ENCODE assay signal across 16 cellular contexts in the genomic region with DNA sequence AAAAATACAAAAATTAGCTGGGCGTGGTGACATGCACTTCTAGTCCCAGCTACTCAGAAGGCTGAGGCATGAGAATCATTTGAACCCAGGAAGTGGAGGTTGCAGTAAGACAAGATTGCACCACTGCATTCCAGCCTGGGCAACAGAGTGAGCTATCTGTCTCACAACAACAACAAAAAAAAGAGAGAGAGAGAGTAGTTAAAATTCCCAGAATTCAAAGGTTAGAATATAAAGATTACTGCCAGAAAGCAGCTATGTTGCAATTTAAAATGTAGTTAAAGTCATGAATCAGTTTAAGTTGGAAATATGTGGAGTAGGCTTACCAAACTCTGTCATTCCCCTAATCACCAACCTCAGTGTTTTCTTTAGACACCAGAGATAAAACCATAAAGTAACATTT. TPM values are rescaled to one million over a fixed set of nuclear protein-coding genes. Genes with fewer than 3 reads are reported as not detected.
A peak's percentile ranks its signal among the peaks of the same experiment; 100 is the strongest.
DNase-seq lines count a peak whose midpoint lies in the region; ATAC-seq and TF ChIP-seq lines count a peak whose summit lies in the region.
"Had no signal": no experiment of that assay in that cellular context is flagged by ENCODE, and none has a peak within 500 bp of the region (broad histone marks: within the 10 kb centered on the region; RNA-seq: fewer than 3 reads in every experiment).

No MANE protein-coding gene starts in this region.

- no peak overlapping the region for H3K4me3 Mint-ChIP-seq in activated naive CD8-positive, alpha-beta T cell treated with anti-CD3 and anti-CD28 coated beads, Interleukin-2, amount 10 ng/mL, durations not matched to agents 7 days and 5 days
- no peak overlapping the region for H3K4me3 Mint-ChIP-seq in activated naive CD8-positive, alpha-beta T cell treated with anti-CD3 and anti-CD28 coated beads, Interleukin-2, amount 50 U/mL, for 24 hours
- no peak overlapping the region for H3K4me3 Mint-ChIP-seq in glutamatergic neuron (ENCODE audit: unreplicated experiment)
- H3K4me3 Mint-ChIP-seq: T-helper 2 cell treated with Interferon-gamma antibody and Interleukin-4, amounts not matched to agents 5 μg/mL and 100 μg/mL, for 36 hours had no signal

- H3K27ac Mint-ChIP-seq in activated naive CD8-positive, alpha-beta T cell treated with anti-CD3 and anti-CD28 coated beads, Interleukin-2, amount 10 ng/mL, durations not matched to agents 7 days and 5 days: peak overlapping the region; percentile 10
- H3K27ac Mint-ChIP-seq in activated naive CD8-positive, alpha-beta T cell treated with anti-CD3 and anti-CD28 coated beads, Interleukin-2, amount 50 U/mL, for 24 hours: no peak overlapping the region
- no peak overlapping the region for H3K27ac Mint-ChIP-seq in glutamatergic neuron (ENCODE audit: unreplicated experiment)
- H3K27ac Mint-ChIP-seq: T-helper 2 cell treated with Interferon-gamma antibody and Interleukin-4, amounts not matched to agents 5 μg/mL and 100 μg/mL, for 36 hours had no signal

- ATAC-seq in activated naive CD8-positive, alpha-beta T cell treated with anti-CD3 and anti-CD28 coated beads, Interleukin-2, amount 10 ng/mL, durations not matched to agents 7 days and 5 days (ENCODE audit: low read depth): no peak
- no peak for ATAC-seq in activated naive CD8-positive, alpha-beta T cell treated with anti-CD3 and anti-CD28 coated beads, Interleukin-2, amount 50 U/mL, for 24 hours

- no peaks in the 10 kb centered on the region for H3K9me3 Mint-ChIP-seq in activated naive CD8-positive, alpha-beta T cell treated with anti-CD3 and anti-CD28 coated beads, Interleukin-2, amount 10 ng/mL, durations not matched to agents 7 days and 5 days
- H3K9me3 Mint-ChIP-seq in activated naive CD8-positive, alpha-beta T cell treated with anti-CD3 and anti-CD28 coated beads, Interleukin-2, amount 50 U/mL, for 24 hours: no peaks in the 10 kb centered on the region
- no peaks in the 10 kb centered on the region for H3K9me3 Mint-ChIP-seq in glutamatergic neuron (ENCODE audit: unreplicated experiment)
- H3K9me3 Mint-ChIP-seq: T-helper 2 cell treated with Interferon-gamma antibody and Interleukin-4, amounts not matched to agents 5 μg/mL and 100 μg/mL, for 36 hours had no signal

- POLR2A ChIA-PET in activated naive CD8-positive, alpha-beta T cell treated with anti-CD3 and anti-CD28 coated beads, Interleukin-2, amount 10 ng/mL, durations not matched to agents 7 days and 5 days (lab: Charles Lee): no interaction called here

- H3K4me3 ChIP-seq in fibroblast of villous mesenchyme (ENCODE audit: low read depth, low read length): no peak overlapping the region
- H3K4me3 ChIP-seq: pancreas, thoracic aorta had no signal

- H3K27me3 Mint-ChIP-seq in activated naive CD8-positive, alpha-beta T cell treated with anti-CD3 and anti-CD28 coated beads, Interleukin-2, amount 10 ng/mL, durations not matched to agents 7 days and 5 days: no peaks in the 10 kb centered on the region
- no peaks in the 10 kb centered on the region for H3K27me3 Mint-ChIP-seq in activated naive CD8-positive, alpha-beta T cell treated with anti-CD3 and anti-CD28 coated beads, Interleukin-2, amount 50 U/mL, for 24 hours
- no peaks in the 10 kb centered on the region for H3K27me3 Mint-ChIP-seq in glutamatergic neuron (ENCODE audit: unreplicated experiment)

- H3K36me3 Mint-ChIP-seq in activated naive CD8-positive, alpha-beta T cell treated with anti-CD3 and anti-CD28 coated beads, Interleukin-2, amount 10 ng/mL, durations not matched to agents 7 days and 5 days: peaks cover 34% of the 10 kb centered on the region
- H3K36me3 Mint-ChIP-seq in activated naive CD8-positive, alpha-beta T cell treated with anti-CD3 and anti-CD28 coated beads, Interleukin-2, amount 50 U/mL, for 24 hours (ENCODE audit: low read depth): peaks cover 20% of the 10 kb centered on the region
- no peaks in the 10 kb centered on the region for H3K36me3 Mint-ChIP-seq in glutamatergic neuron (ENCODE audit: unreplicated experiment)

- peaks cover 7% of the 10 kb centered on the region for H3K4me1 Mint-ChIP-seq in activated naive CD8-positive, alpha-beta T cell treated with anti-CD3 and anti-CD28 coated beads, Interleukin-2, amount 10 ng/mL, durations not matched to agents 7 days and 5 days
- no peaks in the 10 kb centered on the region for H3K4me1 Mint-ChIP-seq in activated naive CD8-positive, alpha-beta T cell treated with anti-CD3 and anti-CD28 coated beads, Interleukin-2, amount 50 U/mL, for 24 hours
- H3K4me1 Mint-ChIP-seq in glutamatergic neuron (ENCODE audit: low read depth, unreplicated experiment): no peaks in the 10 kb centered on the region

- TF ChIP-seq CTCF in fibroblast of villous mesenchyme (IDR thresholded peaks at IDR 0.05; ENCODE audit: insufficient read depth, low read depth, low read length) (no peak), glutamatergic neuron (IDR thresholded peaks at IDR 0.05; ENCODE audit: partially characterized antibody, unreplicated experiment) (no peak)

- no peak for DNase-seq in activated naive CD8-positive, alpha-beta T cell treated with anti-CD3 and anti-CD28 coated beads, Interleukin-2, amount 10 ng/mL, durations not matched to agents 7 days and 5 days
- no peak for DNase-seq in activated naive CD8-positive, alpha-beta T cell treated with anti-CD3 and anti-CD28 coated beads, Interleukin-2, amount 50 U/mL, for 24 hours
- peak; percentile 97 for DNase-seq in amniotic epithelial cell (ENCODE audit: low read depth)
- DNase-seq in fibroblast of villous mesenchyme (ENCODE audit: low read depth): peak; percentile 93
- no peak for DNase-seq in activated gamma-delta T cell treated with Interleukin-2 at 50 U/mL for 16 hours
- no peak for DNase-seq in globus pallidus (ENCODE audit: low spot score)
- no peak for DNase-seq in effector CD8-positive, alpha-beta T cell (lab: John Stamatoyannopoulos, UW)
- no peak for DNase-seq in glutamatergic neuron
- DNase-seq: DMS 273 treated with DMSO at 0.1 percent for 48 hours; NCI-H1694 treated with DMSO at 0.1 percent for 48 hours; NCI-H526; pancreas; RPMI8226; stimulated activated CD4-positive, alpha-beta T cell treated with anti-CD3 and anti-CD28 coated beads, Interleukin-15, amount 100 ng/mL, for 24 hours had no signal

RNA-seq across cellular contexts. Expression of a gene that starts 58.7 kb away (rescaled TPM):
- total RNA-seq in activated naive CD8-positive, alpha-beta T cell treated with anti-CD3 and anti-CD28 coated beads, Interleukin-2, amount 10 ng/mL, durations not matched to agents 7 days and 5 days: 1 to 10 TPM; 8.3 to 8.7 TPM
- total RNA-seq in fibroblast of villous mesenchyme: 14.5 and 29.8 TPM in 2 replicates
- total RNA-seq in glutamatergic neuron (ENCODE audit: unreplicated experiment): 19.9 TPM

Comparison
In these comparisons a context has a peak if more than half of its experiments do, and no peak if none do; other contexts are left out.
1. DNase-seq: peak in amniotic epithelial cell (single experiment) and fibroblast of villous mesenchyme (single experiment); none in activated naive CD8-positive, alpha-beta T cell treated with anti-CD3 and anti-CD28 coated beads, Interleukin-2, amount 10 ng/mL, durations not matched to agents 7 days and 5 days (single experiment), activated naive CD8-positive, alpha-beta T cell treated with anti-CD3 and anti-CD28 coated beads, Interleukin-2, amount 50 U/mL, for 24 hours (single experiment), activated gamma-delta T cell treated with Interleukin-2 at 50 U/mL for 16 hours (single experiment), globus pallidus (single experiment), effector CD8-positive, alpha-beta T cell (single experiment) and glutamatergic neuron (single experiment).